Comparison of ENCODE assay signal across 8 cellular contexts in genomic region chr13:32443111-32443510, GRCh38. TPM values are rescaled to one million over a fixed set of nuclear protein-coding genes. Genes with fewer than 3 reads are reported as not detected.
DNase-seq lines count a peak whose midpoint lies in the region; ATAC-seq and TF ChIP-seq lines count a peak whose summit lies in the region.

No MANE protein-coding gene starts in this region.

- H3K4me3 Mint-ChIP-seq in neural progenitor cell, result no peak overlapping the region

- CTCF ChIA-PET in BJ (lab: Yijun Ruan, JAX), result interaction anchor here (0.8 to 1.8 kb wide), 3 partner anchors 10 to 197 kb away, joined by 3 to 4 read pairs (median 4); no protein-coding TSS in a partner anchor

- H3K27ac Mint-ChIP-seq in neural progenitor cell, result no peak overlapping the region

- peaks cover 7% of the 10 kb centered on the region for H4K20me1 ChIP-seq in neural progenitor cell (ENCODE audit: low read depth)

- H3K36me3 ChIP-seq in BJ (ENCODE audit: control insufficient read depth, insufficient read depth, low read length) (no peaks in the 10 kb centered on the region), upper lobe of right lung (peaks cover 5% of the 10 kb centered on the region), neural progenitor cell (no peaks in the 10 kb centered on the region)

- H3K4me2 ChIP-seq in neural progenitor cell, result no peak overlapping the region

- H3K36me3 Mint-ChIP-seq in neural progenitor cell, result peaks cover 3% of the 10 kb centered on the region

- peaks cover 12% of the 10 kb centered on the region for H3F3A ChIP-seq in neural progenitor cell (ENCODE audit: low read depth)

- H3K27me3 Mint-ChIP-seq in neural progenitor cell (ENCODE audit: insufficient read depth, low read depth), result no peaks in the 10 kb centered on the region

- H3K79me2 ChIP-seq in neural progenitor cell (ENCODE audit: low read depth), result no peaks in the 10 kb centered on the region

- H3K4me3 ChIP-seq in BJ (ENCODE audit: low read depth, low read length) (no peak overlapping the region), upper lobe of right lung (no peak overlapping the region), neural progenitor cell (no peak overlapping the region)

- POLR2A ChIA-PET in BJ (lab: Charles Lee), result no interaction called here

- no peak overlapping the region for H2AFZ ChIP-seq in neural progenitor cell (replicated peaks)

- peak; percentile 77 for ATAC-seq in GM18498 (IDR thresholded peaks at IDR 0.05; ENCODE audit: unreplicated experiment)
- ATAC-seq in HG03159 (IDR thresholded peaks at IDR 0.05; ENCODE audit: unreplicated experiment), result peak; percentile 48
- peak; percentile 63 for ATAC-seq in upper lobe of right lung

- intact Hi-C loops in upper lobe of right lung (cut with DNase I), result no loop called here

- no peak for DNase-seq in BJ (ENCODE audit: low read depth)
- peak; percentile 24 for DNase-seq in T follicular helper cell (ENCODE audit: low read depth)
- DNase-seq in fibroblast of peridontal ligament (ENCODE audit: extremely low read depth), result peak; percentile 40
- DNase-seq in upper lobe of right lung, result no peak
- DNase-seq in neural progenitor cell (ENCODE audit: low spot score), result no peak
- DNase-seq in retina, result no peak

- H3K9ac ChIP-seq in neural progenitor cell, result no peak overlapping the region

- H3K9me3 ChIP-seq in upper lobe of right lung, result no peaks in the 10 kb centered on the region
- H3K9me3 ChIP-seq in neural progenitor cell (ENCODE audit: low read depth), result no peaks in the 10 kb centered on the region

- H3K27ac ChIP-seq in upper lobe of right lung (no peak overlapping the region), neural progenitor cell (no peak overlapping the region)

- H3K4me1 ChIP-seq in upper lobe of right lung, result peaks cover 5% of the 10 kb centered on the region
- peaks cover 14% of the 10 kb centered on the region for H3K4me1 ChIP-seq in neural progenitor cell

- TF ChIP-seq CTCF in BJ (IDR thresholded peaks at IDR 0.05; ENCODE audit: insufficient read depth, low read depth, low read length), result peak; percentile 16; the same call in 1 of the 2 replicates
- peak; percentile 39 for TF ChIP-seq CTCF in upper lobe of right lung (IDR thresholded peaks at IDR 0.05)
- no peak for TF ChIP-seq CTCF in neural progenitor cell (IDR thresholded peaks at IDR 0.05)

- H3K27me3 ChIP-seq in BJ (ENCODE audit: control insufficient read depth, insufficient read depth, low read length), result no peaks in the 10 kb centered on the region
- H3K27me3 ChIP-seq in upper lobe of right lung, result no peaks in the 10 kb centered on the region
- H3K27me3 ChIP-seq in neural progenitor cell, result no peaks in the 10 kb centered on the region

- peaks cover 13% of the 10 kb centered on the region for H3K4me1 Mint-ChIP-seq in neural progenitor cell

- no peaks in the 10 kb centered on the region for H3K9me3 Mint-ChIP-seq in neural progenitor cell

RNA-seq across cellular contexts. Expression of gene N4BP2L1, which starts 15.2 kb away (rescaled TPM):
- 0.43 and 1.2 TPM in 2 replicates for polyA plus RNA-seq in BJ (2011; rRNA removed)
- 0.33 TPM in 1 of 2 replicates, not detected in the other for polyA minus RNA-seq in BJ (2011; rRNA and poly(A)+ RNA removed)
- total RNA-seq in upper lobe of right lung (25.3 TPM), neural progenitor cell (ENCODE audit: low replicate concordance) (0.77 and 1.2 TPM in 2 replicates)

Comparison
In these comparisons a context has a peak if more than half of its experiments do, and no peak if none do; other contexts are left out.
1. DNase-seq: peak in T follicular helper cell (single experiment) and fibroblast of peridontal ligament (single experiment); none in BJ (single experiment), upper lobe of right lung (single experiment), neural progenitor cell (single experiment) and retina (single experiment).
2. RNA of gene N4BP2L1, which starts 15.2 kb away (total RNA-seq): 25.3 TPM in upper lobe of right lung (single experiment); 0.77 to 1.2 TPM in neural progenitor cell; every median in the first group is over 10 times any median in the second.
3. Peak in every context shown above with its lines, with median percentiles within 50 percentile points of each other: ATAC-seq.